Comparison of ENCODE assay signal across 8 cellular contexts in the genomic region with DNA sequence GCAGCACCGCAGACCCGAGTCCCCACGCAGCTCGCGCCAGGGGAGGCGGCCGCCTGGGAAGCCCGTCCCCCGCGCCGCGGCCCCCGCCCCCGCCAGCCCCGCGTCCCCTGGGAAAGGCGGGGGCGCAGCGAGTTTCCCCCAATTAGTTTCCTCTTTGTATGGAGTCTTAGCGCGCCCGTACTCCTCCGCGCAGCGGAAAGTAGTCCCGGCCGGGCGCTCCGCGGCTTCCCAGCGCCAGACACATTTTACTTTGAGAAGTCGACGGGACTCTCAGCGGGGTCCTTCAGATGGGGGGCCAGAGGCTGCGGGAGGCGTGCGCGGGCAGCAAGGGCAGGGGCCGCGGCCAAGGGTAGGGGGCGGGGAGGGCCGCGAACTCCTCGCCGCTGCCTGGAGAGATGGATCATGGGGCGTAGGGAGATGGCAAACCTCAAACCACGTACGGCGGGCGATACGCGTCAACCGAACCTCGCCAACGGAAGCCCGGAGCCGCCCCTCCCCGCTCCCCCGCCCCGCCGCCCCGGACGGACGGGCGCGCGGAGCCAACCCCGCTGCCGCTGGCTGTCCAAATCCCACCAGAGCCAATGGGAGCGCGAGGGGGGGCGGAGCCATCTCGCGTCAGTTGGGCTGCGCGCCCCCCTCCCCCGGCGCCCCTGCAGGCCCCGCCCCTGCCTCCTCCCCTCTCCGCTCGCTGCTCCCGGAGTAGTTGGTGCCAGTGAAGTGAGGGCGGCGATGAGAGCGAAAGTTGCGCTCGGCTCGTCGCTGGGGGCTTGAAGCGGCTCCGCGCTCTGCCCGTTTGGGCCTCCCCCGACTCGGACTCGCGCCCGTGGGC. TPM values are rescaled to one million over a fixed set of nuclear protein-coding genes. Genes with fewer than 3 reads are reported as not detected.
A peak's percentile ranks its signal among the peaks of the same experiment; 100 is the strongest.
DNase-seq lines count a peak whose midpoint lies in the region; ATAC-seq and TF ChIP-seq lines count a peak whose summit lies in the region.

Gene RCOR1 (plus strand): TSS at position 706 of the 829 bp plus-strand sequence. CDS start 238 bp downstream, outside the sequence.

- peaks cover 2 to 18% of the 10 kb centered on the region in 2 donors for H3K36me3 Mint-ChIP-seq in CD14-positive monocyte

- intact Hi-C loops in CD14-positive monocyte (cut with micrococcal nuclease): loop anchor here (2.0 to 5.0 kb wide), 3 partner anchors 35 to 67 kb away; no protein-coding TSS in a partner anchor

- peaks cover 32% of the 10 kb centered on the region for H3K4me1 Mint-ChIP-seq in CD14-positive monocyte

- no peak for TF ChIP-seq CTCF in CD14-positive monocyte (IDR thresholded peaks at IDR 0.05)

- peak within 1 kb of the TSS; percentile 99 for H3K4me3 Mint-ChIP-seq in CD14-positive monocyte

- ATAC-seq in GM19397 (IDR thresholded peaks at IDR 0.05; ENCODE audit: unreplicated experiment): peak; percentile 75
- ATAC-seq in HG03565 (IDR thresholded peaks at IDR 0.05; ENCODE audit: unreplicated experiment): peak; percentile 54
- ATAC-seq in left lobe of liver: peak; percentile 87

- DNase-seq in CD14-positive monocyte (ENCODE audit: low spot score): peak; percentile 97
- DNase-seq in NCI-H748 treated with DMSO at 0.1 percent for 48 hours (lab: John Stamatoyannopoulos, UW): peak; percentile 91
- DNase-seq in activated CD4-positive, alpha-beta T cell treated with anti-CD3 and anti-CD28 coated beads, Interleukin-2, amount 50 U/mL, for 24 hours (ENCODE audit: low read depth in 1 of 2, low spot score in 1 of 2): peak; percentile 96 to 97
- DNase-seq in dedifferentiated amniotic fluid mesenchymal stem cell (ENCODE audit: extremely low spot score): peak; percentile 92
- DNase-seq in left lobe of liver (ENCODE audit: low spot score): peak; percentile 99
- peak; percentile 98 to 99 for DNase-seq in stimulated activated CD4-positive, alpha-beta T cell treated with anti-CD3 and anti-CD28 coated beads, Interleukin-2, amount 100 ng/mL, for 24 hours

- H3K27me3 Mint-ChIP-seq in CD14-positive monocyte (ENCODE audit: low read depth in 3 of 3): peaks cover 1 to 9% (median 7%) of the 10 kb centered on the region in 3 donors

- peak within 1 kb of the TSS; percentile 94 to 99 (median 97) for H3K27ac Mint-ChIP-seq in CD14-positive monocyte

- H3K9me3 Mint-ChIP-seq in CD14-positive monocyte: peaks cover 0 to 2% (median 0%) of the 10 kb centered on the region in 7 donors

RNA-seq across cellular contexts. Expression of gene RCOR1, which starts in this region (rescaled TPM):
- polyA plus RNA-seq in CD14-positive monocyte: 1 to 10 TPM; 2.1 to 2.3 TPM
- 8.9 TPM for total RNA-seq in left lobe of liver

Comparison
In these comparisons a context has a peak if more than half of its experiments do, and no peak if none do; other contexts are left out.
1. Peak in every context shown above with its lines: DNase-seq and ATAC-seq.